Comparison of ENCODE assay signal across 17 cellular contexts in the genomic region with DNA sequence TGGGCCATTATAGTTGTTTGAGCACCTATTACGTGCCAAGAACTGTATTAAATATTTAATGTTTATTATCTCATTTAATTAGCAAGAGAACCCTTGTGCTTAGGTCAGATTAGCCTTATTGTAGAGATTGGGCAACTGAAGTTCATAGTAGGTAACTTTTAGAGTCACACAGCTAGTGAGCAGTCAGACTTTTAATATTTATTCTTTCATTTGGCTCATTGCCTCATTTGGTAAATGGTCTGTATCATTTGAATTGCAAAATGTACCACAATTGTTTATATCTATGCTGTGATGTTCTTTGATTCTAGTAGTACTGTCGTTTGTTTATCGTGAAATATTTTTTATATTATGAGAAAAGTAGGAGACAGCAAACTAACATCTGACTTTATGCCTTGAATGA. TPM values are rescaled to one million over a fixed set of nuclear protein-coding genes. Genes with fewer than 3 reads are reported as not detected.
DNase-seq lines count a peak whose midpoint lies in the region; ATAC-seq and TF ChIP-seq lines count a peak whose summit lies in the region.
"Had no signal": no experiment of that assay in that cellular context is flagged by ENCODE, and none has a peak within 500 bp of the region (broad histone marks: within the 10 kb centered on the region; RNA-seq: fewer than 3 reads in every experiment).

No MANE protein-coding gene starts in this region.

- TF ChIP-seq CTCF in DND-41 (IDR thresholded peaks at IDR 0.05; ENCODE audit: borderline replicate concordance, extremely low read depth, low read length, poor library complexity, severe bottlenecking) (no peak), endodermal cell (conservative IDR thresholded peaks at IDR 0.05) (no peak), sigmoid colon (IDR thresholded peaks at IDR 0.05) (no peak), endothelial cell (IDR thresholded peaks at IDR 0.05; ENCODE audit: unreplicated experiment) (no peak), mucosa of descending colon (IDR thresholded peaks at IDR 0.05) (no peak), GM13976 (IDR thresholded peaks at IDR 0.05; ENCODE audit: borderline replicate concordance, control extremely low read depth, extremely low read depth, insufficient read depth, missing control alignments) (no peak)

- peaks cover 34% of the 10 kb centered on the region for H3K36me3 Mint-ChIP-seq in endodermal cell (ENCODE audit: low read depth)
- no peaks in the 10 kb centered on the region for H3K36me3 Mint-ChIP-seq in endothelial cell (ENCODE audit: low read depth, unreplicated experiment)

- peaks cover 99% of the 10 kb centered on the region for H3K79me2 ChIP-seq in DND-41 (ENCODE audit: insufficient read depth, low read length)

- no peaks in the 10 kb centered on the region for H3K27me3 Mint-ChIP-seq in endodermal cell (ENCODE audit: insufficient read depth)
- H3K27me3 Mint-ChIP-seq in endothelial cell (ENCODE audit: unreplicated experiment) = peaks cover 1% of the 10 kb centered on the region
- H3K27me3 Mint-ChIP-seq: activated naive CD8-positive, alpha-beta T cell treated with anti-CD3 and anti-CD28 coated beads, Interleukin-2, amount 10 ng/mL, durations not matched to agents 7 days and 5 days had no signal

- H3K27me3 ChIP-seq in DND-41 (ENCODE audit: insufficient read depth, low read length, poor library complexity) (no peaks in the 10 kb centered on the region), endodermal cell (ENCODE audit: control insufficient read depth, insufficient read depth, low read length, poor library complexity, severe bottlenecking) (no peaks in the 10 kb centered on the region), sigmoid colon (no peaks in the 10 kb centered on the region)
- H3K27me3 ChIP-seq: Peyer's patch had no signal

- H2AFZ ChIP-seq in DND-41 (ENCODE audit: low read depth, low read length) = no peak overlapping the region

- peaks cover 90% of the 10 kb centered on the region for H4K20me1 ChIP-seq in DND-41 (ENCODE audit: insufficient read depth, low read length)

- intact Hi-C loops in sigmoid colon (cut with DNase I) = no loop called here
- intact Hi-C loops in mucosa of descending colon (cut with DNase I, micrococcal nuclease) = no loop called here

- H3K9me3 ChIP-seq in DND-41 (ENCODE audit: insufficient read depth, low read length, severe bottlenecking) = no peaks in the 10 kb centered on the region
- H3K9me3 ChIP-seq in endodermal cell (ENCODE audit: control insufficient read depth, low read length) = peaks cover 24% of the 10 kb centered on the region
- no peaks in the 10 kb centered on the region for H3K9me3 ChIP-seq in sigmoid colon
- H3K9me3 ChIP-seq in mucosa of descending colon = no peaks in the 10 kb centered on the region
- H3K9me3 ChIP-seq: Peyer's patch had no signal

- H3K27ac Mint-ChIP-seq in endodermal cell (no peak overlapping the region), endothelial cell (ENCODE audit: unreplicated experiment) (no peak overlapping the region)
- H3K27ac Mint-ChIP-seq: activated naive CD8-positive, alpha-beta T cell treated with anti-CD3 and anti-CD28 coated beads, Interleukin-2, amount 10 ng/mL, durations not matched to agents 7 days and 5 days had no signal

- no peak for DNase-seq in DND-41
- DNase-seq in M059J (ENCODE audit: low read depth) = peak; percentile 37
- no peak for DNase-seq in endodermal cell
- no peak for DNase-seq in sigmoid colon
- DNase-seq in endothelial cell (ENCODE audit: low spot score) = no peak
- no peak for DNase-seq in mucosa of descending colon
- DNase-seq in GM13976 (ENCODE audit: low spot score) = no peak
- DNase-seq: activated CD8-positive, alpha-beta memory T cell treated with anti-CD3 and anti-CD28 coated beads, Interleukin-2, amount 50 U/mL, for 4 hours; activated naive CD8-positive, alpha-beta T cell treated with anti-CD3 and anti-CD28 coated beads, Interleukin-2, amount 10 ng/mL, durations not matched to agents 7 days and 5 days; caudate nucleus; mesendoderm; NCI-H1694 treated with DMSO at 0.1 percent for 48 hours; NCI-H510A; Peyer's patch; stimulated activated naive CD4-positive, alpha-beta T cell had no signal

- H3K36me3 ChIP-seq in DND-41 (ENCODE audit: insufficient read depth, low read length) = peaks cover 34% of the 10 kb centered on the region
- peaks cover 56% of the 10 kb centered on the region for H3K36me3 ChIP-seq in endodermal cell (ENCODE audit: control insufficient read depth, insufficient read depth, low read length)
- H3K36me3 ChIP-seq in sigmoid colon = no peaks in the 10 kb centered on the region
- H3K36me3 ChIP-seq in mucosa of descending colon (ENCODE audit: low read depth) = no peaks in the 10 kb centered on the region
- H3K36me3 ChIP-seq: Peyer's patch had no signal

- H3K4me2 ChIP-seq in DND-41 (ENCODE audit: insufficient read depth, low read length) = peak overlapping the region; percentile 9; the same call in 1 of the 2 replicates

- no peak overlapping the region for H3K9ac ChIP-seq in DND-41 (ENCODE audit: low read depth, low read length)
- no peak overlapping the region for H3K9ac ChIP-seq in endodermal cell (ENCODE audit: extremely low read depth, low read length, poor library complexity, severe bottlenecking)

- no peak overlapping the region for H3K4me3 Mint-ChIP-seq in endodermal cell
- no peak overlapping the region for H3K4me3 Mint-ChIP-seq in endothelial cell (ENCODE audit: unreplicated experiment)
- H3K4me3 Mint-ChIP-seq: activated naive CD8-positive, alpha-beta T cell treated with anti-CD3 and anti-CD28 coated beads, Interleukin-2, amount 10 ng/mL, durations not matched to agents 7 days and 5 days had no signal

- in situ Hi-C loops in GM13976 (cut with MboI; ENCODE audit: low sequenced_read_pairs, unreplicated experiment) = no loop called here

- WGBS in endodermal cell (ENCODE audit: insufficient coverage in 1 of 2, insufficient read length in 1 of 2), 2 experiments = 92 to 93% methylated on average over 2 of the region's 3 CpGs
- 48 to 71% methylated on average over 3 of the region's 3 CpGs for WGBS in sigmoid colon, 2 donors

- peaks cover 23% of the 10 kb centered on the region for H3K4me1 Mint-ChIP-seq in endodermal cell
- peaks cover 18% of the 10 kb centered on the region for H3K4me1 Mint-ChIP-seq in endothelial cell (ENCODE audit: unreplicated experiment)

- no peak overlapping the region for H3K27ac ChIP-seq in DND-41 (ENCODE audit: low read length)
- no peak overlapping the region for H3K27ac ChIP-seq in endodermal cell (ENCODE audit: low read depth, low read length)
- peak overlapping the region; percentile 14 to 59 (median 41) for H3K27ac ChIP-seq in sigmoid colon

- no peak for TF ChIP-seq POLR2A in sigmoid colon (IDR thresholded peaks at IDR 0.05)

- H3K9me3 Mint-ChIP-seq in endodermal cell (no peaks in the 10 kb centered on the region), endothelial cell (ENCODE audit: unreplicated experiment) (no peaks in the 10 kb centered on the region)
- H3K9me3 Mint-ChIP-seq: activated naive CD8-positive, alpha-beta T cell treated with anti-CD3 and anti-CD28 coated beads, Interleukin-2, amount 10 ng/mL, durations not matched to agents 7 days and 5 days had no signal

- no peak for TF ChIP-seq EP300 in sigmoid colon (IDR thresholded peaks at IDR 0.05)

- ATAC-seq in DND-41 (ENCODE audit: insufficient read depth, low read depth) (no peak), mucosa of descending colon (no peak)
- ATAC-seq: activated CD4-positive, CD25-positive, alpha-beta regulatory T cell treated with anti-CD3 and anti-CD28 coated beads, Interleukin-2, amount 50 U/mL, for 24 hours had no signal

- H3K4me3 ChIP-seq in DND-41 (ENCODE audit: low read depth in 1 of 2, low read length in 2 of 2) (no peak overlapping the region), endodermal cell (ENCODE audit: low read length) (peak overlapping the region; percentile 64), sigmoid colon (no peak overlapping the region), mucosa of descending colon (no peak overlapping the region)
- H3K4me3 ChIP-seq: Peyer's patch, skin epidermis had no signal

- peaks cover 23% of the 10 kb centered on the region for H3K4me1 ChIP-seq in DND-41 (ENCODE audit: insufficient read depth, low read length)
- no peaks in the 10 kb centered on the region for H3K4me1 ChIP-seq in endodermal cell (ENCODE audit: control insufficient read depth, insufficient read depth, low read length)
- peaks cover 0 to 94% (median 77%) of the 10 kb centered on the region in 4 donors for H3K4me1 ChIP-seq in sigmoid colon
- peaks cover 35% of the 10 kb centered on the region for H3K4me1 ChIP-seq in mucosa of descending colon (ENCODE audit: low read depth)

RNA-seq across cellular contexts. Expression of a gene that starts 7.6 kb away (rescaled TPM):
- 204 and 333 TPM in 2 replicates for total RNA-seq in M059J (2014; rRNA removed; shearing (Covaris generic))
- total RNA-seq in endodermal cell (100 to 1,000 TPM; 342 to 393 TPM), sigmoid colon (100 to 1,000 TPM; 206 to 236 (median 214) TPM), endothelial cell (ENCODE audit: unreplicated experiment) (273 TPM), mucosa of descending colon (100 to 1,000 TPM; 264 to 306 (median 286) TPM)
- 181 TPM for polyA plus RNA-seq in endodermal cell (2013, experiment 1 of 2)
- 173 TPM for polyA plus RNA-seq in endodermal cell (2013, experiment 2 of 2)
- 100 to 1,000 TPM in 1 of 3 donors, 10 to 100 TPM in 2; 87.1 to 109 (median 90.2) TPM for polyA plus RNA-seq in sigmoid colon

Comparison
In these comparisons a context has a peak if more than half of its experiments do, and no peak if none do; other contexts are left out.
1. H3K27ac ChIP-seq: peak in sigmoid colon (4 of 4); none in DND-41 (single experiment) and endodermal cell (single experiment).